In genomic region chr5:63250939-63251338, GRCh38 we compare ENCODE assay signal across 11 cellular contexts.
"Had no signal": no experiment of that assay in that cellular context is flagged by ENCODE, and none has a peak within 500 bp of the region (broad histone marks: within the 10 kb centered on the region; RNA-seq: fewer than 3 reads in every experiment).

No MANE protein-coding gene starts in this region.

- H3K4me3 Mint-ChIP-seq: GM23338, H9, HFFc6 had no signal

- H2AFZ ChIP-seq: GM23248, GM23338 had no signal

- H3K9me3 ChIP-seq: HAP-1 had no signal

- H3K4me3 ChIP-seq: GM23248, GM23338, HAP-1 had no signal

- H3K27ac Mint-ChIP-seq: GM23338, H9, HFFc6 had no signal

- H3K4me1 ChIP-seq: HAP-1 had no signal

- FAIRE-seq: H1, H54 had no signal

- H3K4me2 ChIP-seq: GM23338 had no signal

- H3K9ac ChIP-seq: GM23248 had no signal

- DNase-seq: GM23248, GOT3, H7, H9, HCEC 1CT, HFFc6 had no signal

- H3K36me3 ChIP-seq: HAP-1 had no signal

- ATAC-seq: GM23338, HCT116 had no signal

- H3K27ac ChIP-seq: GM23248 had no signal
